22 cellular contexts compared by ENCODE assay signal in the genomic region with DNA sequence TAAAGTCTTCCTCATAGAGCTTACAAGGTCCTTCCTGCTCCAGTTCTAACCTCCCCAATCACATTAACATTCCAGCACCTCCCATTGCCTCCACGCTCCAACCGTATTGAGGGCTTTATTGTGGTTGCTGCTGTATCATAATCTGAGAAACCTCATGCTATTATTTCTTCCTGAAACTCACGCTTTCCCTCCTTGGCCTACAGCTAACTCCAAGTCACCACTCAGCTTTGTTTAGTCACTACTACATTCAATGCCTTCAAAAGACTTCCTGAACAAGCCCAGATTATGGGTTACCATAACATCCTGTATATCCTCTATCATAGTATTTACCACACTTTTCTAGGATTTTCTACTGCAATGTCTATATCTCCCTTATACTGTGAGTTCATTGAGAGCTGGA.
A peak's percentile ranks its signal among the peaks of the same experiment; 100 is the strongest.
DNase-seq lines count a peak whose midpoint lies in the region; ATAC-seq, FAIRE-seq and TF ChIP-seq lines count a peak whose summit lies in the region.
"Had no signal": no experiment of that assay in that cellular context is flagged by ENCODE, and none has a peak within 500 bp of the region (broad histone marks: within the 10 kb centered on the region; RNA-seq: fewer than 3 reads in every experiment).

No MANE protein-coding gene starts in this region.

- no peak overlapping the region for H3K9ac ChIP-seq in endothelial cell of umbilical vein (replicated peaks; ENCODE audit: extremely low read depth, insufficient read depth, low read length)

- no peak overlapping the region for H3K4me3 Mint-ChIP-seq in activated CD8-positive, alpha-beta T cell treated with anti-CD3 and anti-CD28 coated beads, Interleukin-2, amount 10 ng/mL, durations not matched to agents 7 days and 5 days

- no peak overlapping the region for H3K4me2 ChIP-seq in endothelial cell of umbilical vein (ENCODE audit: insufficient read depth, low read length)

- H3K27ac Mint-ChIP-seq in activated CD8-positive, alpha-beta T cell treated with anti-CD3 and anti-CD28 coated beads, Interleukin-2, amount 10 ng/mL, durations not matched to agents 7 days and 5 days = no peak overlapping the region

- peak; percentile 41 to 51 for ATAC-seq in activated CD4-positive, CD25-positive, alpha-beta regulatory T cell treated with anti-CD3 and anti-CD28 coated beads, Interleukin-2, amount 50 U/mL, for 24 hours
- ATAC-seq in RWPE2 (ENCODE audit: low read depth) = no peak
- ATAC-seq in activated CD8-positive, alpha-beta T cell treated with anti-CD3 and anti-CD28 coated beads, Interleukin-2, amount 10 ng/mL, durations not matched to agents 7 days and 5 days = no peak
- ATAC-seq: GM12878 had no signal

- CTCF ChIA-PET in endothelial cell of umbilical vein (lab: Charles Lee) = interaction anchor here (1.9 kb wide), 1 partner anchor 29 kb away, joined by 7 read pairs; no protein-coding TSS in a partner anchor
- CTCF ChIA-PET in activated CD8-positive, alpha-beta T cell treated with anti-CD3 and anti-CD28 coated beads, Interleukin-2, amount 10 ng/mL, durations not matched to agents 7 days and 5 days (lab: Charles Lee) = no interaction called here

- peak overlapping the region; percentile 91 for H3K27ac ChIP-seq in RWPE2 (ENCODE audit: poor library complexity, severe bottlenecking)
- no peak overlapping the region for H3K27ac ChIP-seq in endothelial cell of umbilical vein (ENCODE audit: insufficient read depth, low read depth, low read length)

- H3K79me2 ChIP-seq in endothelial cell of umbilical vein (ENCODE audit: control insufficient read depth, insufficient read depth, low read length) = no peaks in the 10 kb centered on the region

- BruUV-seq in endothelial cell of umbilical vein (replicated peaks; lab: Mats Ljungman, UMichigan) = no TSS peak

- POLR2A ChIA-PET in endothelial cell of umbilical vein (lab: Charles Lee) = no interaction called here
- POLR2A ChIA-PET in activated CD8-positive, alpha-beta T cell treated with anti-CD3 and anti-CD28 coated beads, Interleukin-2, amount 10 ng/mL, durations not matched to agents 7 days and 5 days (lab: Charles Lee) = no interaction called here

- no peak for DNase-seq in activated CD4-positive, CD25-positive, alpha-beta regulatory T cell treated with anti-CD3 and anti-CD28 coated beads, Interleukin-2, amount 50 U/mL, for 72 hours
- DNase-seq in RWPE2 (ENCODE audit: low spot score) = no peak
- DNase-seq in endothelial cell of umbilical vein (ENCODE audit: low read depth, low spot score) = no peak
- peak; percentile 17 for DNase-seq in kidney tubule cell (ENCODE audit: low spot score)
- no peak for DNase-seq in GM10266 (ENCODE audit: extremely low spot score)
- DNase-seq in NCI-H1092 treated with DMSO at 0.1 percent for 48 hours (lab: John Stamatoyannopoulos, UW) = no peak
- no peak for DNase-seq in activated CD8-positive, alpha-beta T cell treated with anti-CD3 and anti-CD28 coated beads, Interleukin-2, amount 10 ng/mL, durations not matched to agents 7 days and 5 days
- DNase-seq: 8988T, HCEC 1CT, KBM-7, MG63, NCI-H2029, NCI-H446 treated with DMSO at 0.1 percent for 48 hours, NCI-H526, NCI-H82, RPMI8226, SHP77 had no signal

- no peaks in the 10 kb centered on the region for H4K20me1 ChIP-seq in endothelial cell of umbilical vein (replicated peaks; ENCODE audit: control insufficient read depth, extremely low read depth, insufficient read depth, low read length)

- no peaks in the 10 kb centered on the region for H3K36me3 ChIP-seq in RWPE2 (ENCODE audit: low read depth)
- no peaks in the 10 kb centered on the region for H3K36me3 ChIP-seq in endothelial cell of umbilical vein (ENCODE audit: control insufficient read depth in 2 of 2, extremely low read depth in 1 of 2, insufficient read depth in 2 of 2, low read length in 2 of 2)
- H3K36me3 ChIP-seq: MG63 had no signal

- H3K4me1 ChIP-seq in RWPE2 (ENCODE audit: insufficient read depth, poor library complexity, severe bottlenecking) (peaks cover 42% of the 10 kb centered on the region), endothelial cell of umbilical vein (ENCODE audit: control insufficient read depth, extremely low read depth, insufficient read depth, low read length) (no peaks in the 10 kb centered on the region)

- no peaks in the 10 kb centered on the region for H3K9me1 ChIP-seq in endothelial cell of umbilical vein (replicated peaks; ENCODE audit: control insufficient read depth, extremely low read depth, insufficient read depth, low read length)

- TF ChIP-seq CTCF in RWPE2 (IDR thresholded peaks at IDR 0.05; ENCODE audit: poor library complexity, severe bottlenecking) = no peak
- TF ChIP-seq CTCF in endothelial cell of umbilical vein (IDR thresholded peaks at IDR 0.05; ENCODE audit: extremely low read depth in 1 of 2, insufficient read depth in 1 of 2, low read depth in 1 of 2, low read length in 2 of 2) = no peak
- TF ChIP-seq CTCF in GM10266 (IDR thresholded peaks at IDR 0.05; ENCODE audit: control insufficient read depth, insufficient read depth, low read depth, missing control alignments) = no peak

- H3K4me1 Mint-ChIP-seq in activated CD8-positive, alpha-beta T cell treated with anti-CD3 and anti-CD28 coated beads, Interleukin-2, amount 10 ng/mL, durations not matched to agents 7 days and 5 days (ENCODE audit: low read depth) = peaks cover 5% of the 10 kb centered on the region

- intact Hi-C loops in endothelial cell of umbilical vein (cut with micrococcal nuclease) = no loop called here

- peaks cover 3% of the 10 kb centered on the region for H3K36me3 Mint-ChIP-seq in activated CD8-positive, alpha-beta T cell treated with anti-CD3 and anti-CD28 coated beads, Interleukin-2, amount 10 ng/mL, durations not matched to agents 7 days and 5 days (ENCODE audit: low read depth)

- H3K4me3 ChIP-seq in RWPE2 (ENCODE audit: severe bottlenecking) = no peak overlapping the region
- H3K4me3 ChIP-seq in endothelial cell of umbilical vein (replicated peaks in 1 of 3; ENCODE audit: insufficient read depth in 1 of 3, low read depth in 1 of 3, low read length in 3 of 3) = no peak overlapping the region
- H3K4me3 ChIP-seq: GM12878, MG63 had no signal

- no peak overlapping the region for H2AFZ ChIP-seq in endothelial cell of umbilical vein (ENCODE audit: low read depth, low read length)

- no peaks in the 10 kb centered on the region for H3K27me3 Mint-ChIP-seq in activated CD8-positive, alpha-beta T cell treated with anti-CD3 and anti-CD28 coated beads, Interleukin-2, amount 10 ng/mL, durations not matched to agents 7 days and 5 days (ENCODE audit: low read depth)

- TF ChIP-seq POLR2A in endothelial cell of umbilical vein (IDR thresholded peaks at IDR 0.05; ENCODE audit: low read depth, low read length) = no peak

- H3K27me3 ChIP-seq in RWPE2 (ENCODE audit: insufficient read depth, poor library complexity, severe bottlenecking) (no peaks in the 10 kb centered on the region), endothelial cell of umbilical vein (ENCODE audit: control insufficient read depth in 2 of 2, insufficient read depth in 2 of 2, low read length in 2 of 2) (peaks cover 0 to 1% of the 10 kb centered on the region in 2 experiments)
- H3K27me3 ChIP-seq: MG63 had no signal

- H3K9me3 Mint-ChIP-seq in activated CD8-positive, alpha-beta T cell treated with anti-CD3 and anti-CD28 coated beads, Interleukin-2, amount 10 ng/mL, durations not matched to agents 7 days and 5 days (ENCODE audit: insufficient read depth) = no peaks in the 10 kb centered on the region

- H3K9me3 ChIP-seq in RWPE2 (ENCODE audit: severe bottlenecking) (peaks cover 6% of the 10 kb centered on the region), endothelial cell of umbilical vein (replicated peaks; ENCODE audit: control insufficient read depth, insufficient read depth, low read length) (no peaks in the 10 kb centered on the region)
- H3K9me3 ChIP-seq: MG63 had no signal

- dilution Hi-C loops in endothelial cell of umbilical vein (cut with MboI; ENCODE audit: extremely low pct_ligation_motif_present, low sequenced_read_pairs) = no loop called here

- FAIRE-seq in endothelial cell of umbilical vein (lab: Jason Lieb, UNC) = no peak
- FAIRE-seq: D721Med, GM12878, H1, HTR-8/SVneo had no signal

TF ChIP-seq in endothelial cell of umbilical vein, 7 proteins besides CTCF, POLR2A, EP300 and RAD21:
- TF ChIP-seq FOS (IDR thresholded peaks at IDR 0.05; ENCODE audit: borderline replicate concordance, insufficient read depth, low read length) (peak; percentile 9), GATA2 (IDR thresholded peaks at IDR 0.05; ENCODE audit: insufficient read depth, insufficient read length, low read depth, low read length) (no peak)

Comparison
In these comparisons a context has a peak if more than half of its experiments do, and no peak if none do; other contexts are left out.
1. ATAC-seq: peak in activated CD4-positive, CD25-positive, alpha-beta regulatory T cell treated with anti-CD3 and anti-CD28 coated beads, Interleukin-2, amount 50 U/mL, for 24 hours (2 of 2); none in RWPE2 (single experiment) and activated CD8-positive, alpha-beta T cell treated with anti-CD3 and anti-CD28 coated beads, Interleukin-2, amount 10 ng/mL, durations not matched to agents 7 days and 5 days (single experiment).